In genomic region chr2:15112216-15112615, GRCh38 we compare ENCODE assay signal across 13 cellular contexts.
DNase-seq lines count a peak whose midpoint lies in the region; ATAC-seq, FAIRE-seq and TF ChIP-seq lines count a peak whose summit lies in the region.
"Had no signal": no experiment of that assay in that cellular context is flagged by ENCODE, and none has a peak within 500 bp of the region (broad histone marks: within the 10 kb centered on the region; RNA-seq: fewer than 3 reads in every experiment).

No MANE protein-coding gene starts in this region.

- no peak overlapping the region for H3K27ac ChIP-seq in pancreas

- ATAC-seq in pancreas (no peak), HG03280 (IDR thresholded peaks at IDR 0.05; ENCODE audit: unreplicated experiment) (no peak)
- ATAC-seq: mucosa of descending colon had no signal

- TF ChIP-seq POLR2A in erythroblast (IDR thresholded peaks at IDR 0.05; ENCODE audit: low read length) (no peak), GM12892 (IDR thresholded peaks at IDR 0.05; ENCODE audit: low read depth, low read length) (no peak)

- TF ChIP-seq CTCF in pancreas (IDR thresholded peaks at IDR 0.05), result no peak

- intact Hi-C loops in pancreas (cut with DNase I), result no loop called here

- H3K9me3 ChIP-seq in pancreas, result no peaks in the 10 kb centered on the region

- no peaks in the 10 kb centered on the region for H3K27me3 ChIP-seq in pancreas

- FAIRE-seq in pancreas (lab: Jason Lieb, UNC) (peak; percentile 76), GM12892 (lab: Jason Lieb, UNC) (no peak)
- FAIRE-seq: GM19239 had no signal

- no peaks in the 10 kb centered on the region for H3K36me3 ChIP-seq in pancreas

- no peak overlapping the region for H3K4me3 ChIP-seq in pancreas
- H3K4me3 ChIP-seq: mucosa of descending colon had no signal

- WGBS in pancreas, 2 donors, result 91 to 92% methylated on average over 1 of the region's 1 CpG

- H3K4me1 ChIP-seq in pancreas, result no peaks in the 10 kb centered on the region

- DNase-seq in NCI-H345 (lab: John Stamatoyannopoulos, UW) (peak; percentile 10), NCI-H345 treated with DMSO at 0.1 percent for 48 hours (lab: John Stamatoyannopoulos, UW; ENCODE audit: unreplicated experiment) (no peak), NCI-H69 (lab: John Stamatoyannopoulos, UW) (peak; percentile 1), erythroblast (lab: John Stamatoyannopoulos, UW) (peak; percentile 67 to 69), pancreas (no peak), GM12892 (ENCODE audit: insufficient read length) (no peak), NCI-H510A treated with DMSO at 0.1 percent for 48 hours (lab: John Stamatoyannopoulos, UW) (no peak)
- DNase-seq: activated T-cell treated with anti-CD3 and anti-CD28 coated beads, Interleukin-2, amount 50 U/mL, for 24 hours; mucosa of descending colon; NCI-H1436; stimulated activated CD4-positive, alpha-beta T cell treated with anti-CD3 and anti-CD28 coated beads, Interleukin-4, amount 100 ng/mL, for 4 hours had no signal

Comparison
In these comparisons a context has a peak if more than half of its experiments do, and no peak if none do; other contexts are left out.
1. DNase-seq: peak in NCI-H345 (single experiment), NCI-H69 (single experiment) and erythroblast (2 of 2); none in NCI-H345 treated with DMSO at 0.1 percent for 48 hours (single experiment), pancreas (0 of 6), GM12892 (single experiment) and NCI-H510A treated with DMSO at 0.1 percent for 48 hours (single experiment).